Comparison of ENCODE assay signal across 19 cellular contexts in genomic region chr1:206547104-206547503, GRCh38. TPM values are rescaled to one million over a fixed set of nuclear protein-coding genes. Genes with fewer than 3 reads are reported as not detected.
DNase-seq lines count a peak whose midpoint lies in the region; TF ChIP-seq lines count a peak whose summit lies in the region.
"Had no signal": no experiment of that assay in that cellular context is flagged by ENCODE, and none has a peak within 500 bp of the region (broad histone marks: within the 10 kb centered on the region; RNA-seq: fewer than 3 reads in every experiment).

No MANE protein-coding gene starts in this region.

- peaks cover 5 to 44% (median 17%) of the 10 kb centered on the region in 6 donors for H3K4me1 ChIP-seq in spleen

- TF ChIP-seq POLR2A in spleen (IDR thresholded peaks at IDR 0.05), result no peak

- intact Hi-C loops in spleen (cut with DNase I; ENCODE audit: low total_unique reads), result loop anchor here (2.0 kb wide), 1 partner anchor 34 kb away; no protein-coding TSS in a partner anchor
- intact Hi-C loops in activated T-helper 1 cell treated with anti-CD3 and anti-CD28 coated beads, Interleukin-12 subunit alpha, Interleukin-12 subunit beta, Interleukin-2, Interleukin-4 antibody, amounts not matched to agents 30 ng/mL and 10 ng/mL and 1 ng/mL, durations not matched to agents 14 hours and 24 hours and 36 hours (cut with micrococcal nuclease), result no loop called here

- H3K4me3 ChIP-seq in spleen, result no peak overlapping the region
- H3K4me3 ChIP-seq: BLaER1, GM23248 had no signal

- H3K27me3 Mint-ChIP-seq in activated T-helper 1 cell treated with anti-CD3 and anti-CD28 coated beads, Interleukin-12 subunit alpha, Interleukin-12 subunit beta, Interleukin-2, Interleukin-4 antibody, amounts not matched to agents 30 ng/mL and 10 ng/mL and 1 ng/mL, durations not matched to agents 14 hours and 24 hours and 36 hours (ENCODE audit: insufficient read depth), result peaks cover 2% of the 10 kb centered on the region
- H3K27me3 Mint-ChIP-seq: CD4-positive, alpha-beta memory T cell had no signal

- H3K27ac Mint-ChIP-seq in activated T-helper 1 cell treated with anti-CD3 and anti-CD28 coated beads, Interleukin-12 subunit alpha, Interleukin-12 subunit beta, Interleukin-2, Interleukin-4 antibody, amounts not matched to agents 30 ng/mL and 10 ng/mL and 1 ng/mL, durations not matched to agents 14 hours and 24 hours and 36 hours, result no peak overlapping the region
- H3K27ac Mint-ChIP-seq: CD14-positive monocyte; CD4-positive, alpha-beta memory T cell; HFFc6 had no signal

- no peak overlapping the region for H3K4me3 Mint-ChIP-seq in activated T-helper 1 cell treated with anti-CD3 and anti-CD28 coated beads, Interleukin-12 subunit alpha, Interleukin-12 subunit beta, Interleukin-2, Interleukin-4 antibody, amounts not matched to agents 30 ng/mL and 10 ng/mL and 1 ng/mL, durations not matched to agents 14 hours and 24 hours and 36 hours
- H3K4me3 Mint-ChIP-seq: CD14-positive monocyte; CD4-positive, alpha-beta memory T cell; HFFc6 had no signal

- 81 to 91% (median 88%) methylated on average over 7 of the region's 7 CpGs for WGBS in spleen, 5 donors

- H3K4me1 Mint-ChIP-seq in activated T-helper 1 cell treated with anti-CD3 and anti-CD28 coated beads, Interleukin-12 subunit alpha, Interleukin-12 subunit beta, Interleukin-2, Interleukin-4 antibody, amounts not matched to agents 30 ng/mL and 10 ng/mL and 1 ng/mL, durations not matched to agents 14 hours and 24 hours and 36 hours (ENCODE audit: low read depth), result peaks cover 49% of the 10 kb centered on the region

- H3K36me3 ChIP-seq in spleen, result no peaks in the 10 kb centered on the region

- no peaks in the 10 kb centered on the region for H3K9me3 Mint-ChIP-seq in activated T-helper 1 cell treated with anti-CD3 and anti-CD28 coated beads, Interleukin-12 subunit alpha, Interleukin-12 subunit beta, Interleukin-2, Interleukin-4 antibody, amounts not matched to agents 30 ng/mL and 10 ng/mL and 1 ng/mL, durations not matched to agents 14 hours and 24 hours and 36 hours
- H3K9me3 Mint-ChIP-seq: CD4-positive, alpha-beta memory T cell; HFFc6 had no signal

- no peaks in the 10 kb centered on the region for H3K9me3 ChIP-seq in spleen

- DNase-seq in NCI-H1417 (lab: John Stamatoyannopoulos, UW), result peak in 2 of 3 experiments; percentile 19 to 81
- DNase-seq in NCI-H1417 treated with DMSO at 0.1 percent for 48 hours (lab: John Stamatoyannopoulos, UW), result no peak
- peak; percentile 36 for DNase-seq in NCI-H345 (lab: John Stamatoyannopoulos, UW)
- DNase-seq in NCI-H345 treated with DMSO at 0.1 percent for 48 hours (lab: John Stamatoyannopoulos, UW; ENCODE audit: unreplicated experiment), result no peak
- peak; percentile 29 for DNase-seq in NCI-H510A (lab: John Stamatoyannopoulos, UW)
- DNase-seq in spleen, result peak; percentile 8
- no peak for DNase-seq in activated T-helper 1 cell treated with anti-CD3 and anti-CD28 coated beads, Interleukin-12 subunit alpha, Interleukin-12 subunit beta, Interleukin-2, Interleukin-4 antibody, amounts not matched to agents 30 ng/mL and 10 ng/mL and 1 ng/mL, durations not matched to agents 14 hours and 24 hours and 36 hours (ENCODE audit: low spot score)
- no peak for DNase-seq in NCI-H2196 treated with DMSO at 0.1 percent for 48 hours (lab: John Stamatoyannopoulos, UW; ENCODE audit: unreplicated experiment)
- DNase-seq: 8988T; CD4-positive, alpha-beta memory T cell; DMS153; DND-41; EL; GM23248; HCEC 1CT; HFFc6; IMR-90 had no signal

- H3K36me3 Mint-ChIP-seq in activated T-helper 1 cell treated with anti-CD3 and anti-CD28 coated beads, Interleukin-12 subunit alpha, Interleukin-12 subunit beta, Interleukin-2, Interleukin-4 antibody, amounts not matched to agents 30 ng/mL and 10 ng/mL and 1 ng/mL, durations not matched to agents 14 hours and 24 hours and 36 hours (ENCODE audit: low read depth), result peaks cover 9% of the 10 kb centered on the region
- H3K36me3 Mint-ChIP-seq: CD4-positive, alpha-beta memory T cell had no signal

- no peaks in the 10 kb centered on the region for H3K27me3 ChIP-seq in spleen (replicated peaks in 1 of 7)
- H3K27me3 ChIP-seq: BLaER1 had no signal

- no peak for TF ChIP-seq CTCF in spleen (IDR thresholded peaks at IDR 0.05 in 8 of 11, conservative IDR thresholded peaks at IDR 0.05 in 3 of 11)

- H3K27ac ChIP-seq in spleen, result no peak overlapping the region
- H3K27ac ChIP-seq: BLaER1, GM23248 had no signal

RNA-seq across cellular contexts. Expression of gene RASSF5, which starts 39.8 kb away (rescaled TPM):
- 100 to 1,000 TPM; 121 to 168 (median 131) TPM for total RNA-seq in spleen
- polyA plus RNA-seq in spleen, result 10 to 100 TPM; 32.2 to 39.5 (median 35.8) TPM
- total RNA-seq in activated T-helper 1 cell treated with anti-CD3 and anti-CD28 coated beads, Interleukin-12 subunit alpha, Interleukin-12 subunit beta, Interleukin-2, Interleukin-4 antibody, amounts not matched to agents 30 ng/mL and 10 ng/mL and 1 ng/mL, durations not matched to agents 14 hours and 24 hours and 36 hours, result 220 and 221 TPM in 2 replicates

Comparison
In these comparisons a context has a peak if more than half of its experiments do, and no peak if none do; other contexts are left out.
1. DNase-seq: peak in NCI-H1417 (2 of 3), NCI-H345 (single experiment), NCI-H510A (single experiment) and spleen (single experiment); none in NCI-H1417 treated with DMSO at 0.1 percent for 48 hours (single experiment), NCI-H345 treated with DMSO at 0.1 percent for 48 hours (single experiment), activated T-helper 1 cell treated with anti-CD3 and anti-CD28 coated beads, Interleukin-12 subunit alpha, Interleukin-12 subunit beta, Interleukin-2, Interleukin-4 antibody, amounts not matched to agents 30 ng/mL and 10 ng/mL and 1 ng/mL, durations not matched to agents 14 hours and 24 hours and 36 hours (single experiment) and NCI-H2196 treated with DMSO at 0.1 percent for 48 hours (single experiment).